8 cellular contexts compared by ENCODE assay signal in the genomic region with DNA sequence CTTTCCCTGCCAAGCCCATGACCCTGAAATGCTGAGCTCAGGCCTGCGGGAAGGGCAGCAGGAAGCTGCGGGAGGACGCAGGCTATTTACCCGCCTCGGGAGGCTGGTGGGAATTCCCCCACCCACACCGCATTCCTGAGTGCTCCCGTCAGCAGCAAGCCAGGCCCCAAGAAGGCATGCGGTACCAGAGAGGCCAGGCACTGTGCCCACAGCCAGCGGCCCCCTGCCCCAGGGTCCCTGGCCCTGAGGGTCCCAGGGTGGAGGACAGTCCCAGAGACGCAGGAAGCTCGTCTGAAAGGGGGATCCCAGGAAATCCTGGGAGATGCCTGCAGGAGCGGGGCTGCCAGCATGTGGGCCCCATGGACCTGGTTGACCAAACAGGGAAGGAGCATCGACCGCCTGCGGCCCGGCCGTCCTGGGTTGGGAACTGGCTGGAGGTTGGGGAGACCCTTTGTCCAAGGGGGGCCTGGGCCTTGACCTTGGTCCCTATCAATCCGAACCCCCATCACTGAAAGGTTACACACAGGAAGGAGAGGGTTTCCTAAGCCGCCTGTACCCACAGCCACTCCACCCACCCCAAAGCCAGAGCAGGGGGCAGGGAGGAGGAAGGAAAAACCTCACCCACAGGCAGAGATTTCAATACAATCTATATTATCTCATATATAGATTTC. TPM values are rescaled to one million over a fixed set of nuclear protein-coding genes. Genes with fewer than 3 reads are reported as not detected.
DNase-seq lines count a peak whose midpoint lies in the region; ATAC-seq and TF ChIP-seq lines count a peak whose summit lies in the region.

No MANE protein-coding gene starts in this region.

- H3K36me3 ChIP-seq in BJ (ENCODE audit: control insufficient read depth, insufficient read depth, low read length), result peaks cover 31% of the 10 kb centered on the region

- ATAC-seq in HG03571 (IDR thresholded peaks at IDR 0.05; ENCODE audit: unreplicated experiment), result no peak

- peak; percentile 78 for DNase-seq in BJ (ENCODE audit: low read depth)
- peak; percentile 57 for DNase-seq in NCI-H460 (ENCODE audit: extremely low read depth, low read depth)
- peak; percentile 96 to 97 for DNase-seq in cardiac fibroblast (ENCODE audit: low read depth in 2 of 2)
- peak; percentile 36 to 45 for DNase-seq in stimulated activated CD4-positive, alpha-beta T cell treated with anti-CD3 and anti-CD28 coated beads, Interleukin-4, amount 100 ng/mL, for 4 hours
- DNase-seq in NK-92 treated with Interleukin-12 subunit alpha and Interleukin-12 subunit beta, amount 100 ng/mL, for 24 hours (lab: John Stamatoyannopoulos, UW), result no peak
- DNase-seq in AML-193 (lab: John Stamatoyannopoulos, UW), result no peak

- H3K27me3 ChIP-seq in BJ (ENCODE audit: control insufficient read depth, insufficient read depth, low read length) (no peaks in the 10 kb centered on the region), layer of hippocampus (ENCODE audit: control insufficient read depth, insufficient read depth, low read length) (no peaks in the 10 kb centered on the region)

- H3K27ac ChIP-seq in layer of hippocampus (ENCODE audit: low read depth, low read length), result peak overlapping the region; percentile 81

- H3K4me3 ChIP-seq in BJ (ENCODE audit: low read depth, low read length) (no peak overlapping the region), cardiac fibroblast (replicated peaks in 1 of 2; ENCODE audit: low read depth in 2 of 2, low read length in 2 of 2) (no peak overlapping the region)

- CTCF ChIA-PET in BJ (lab: Yijun Ruan, JAX), result interaction anchor here (1.3 to 1.6 kb wide), 3 partner anchors 22 to 112 kb away, joined by 3 to 8 read pairs (median 5); no protein-coding TSS in a partner anchor

- TF ChIP-seq CTCF in BJ (IDR thresholded peaks at IDR 0.05; ENCODE audit: insufficient read depth, low read depth, low read length) (no peak), cardiac fibroblast (IDR thresholded peaks at IDR 0.05; ENCODE audit: low read depth, low read length) (no peak)

- POLR2A ChIA-PET in BJ (lab: Charles Lee), result no interaction called here

RNA-seq across cellular contexts. Expression of a gene that starts 17.0 kb away (rescaled TPM):
- 14.1 and 14.8 TPM in 2 replicates for polyA plus RNA-seq in BJ (2011; rRNA removed)
- 5.0 and 5.8 TPM in 2 replicates for polyA minus RNA-seq in BJ (2011; rRNA and poly(A)+ RNA removed)
- 10.7 and 12.4 TPM in 2 replicates for total RNA-seq in NCI-H460 (2014; rRNA removed; shearing (Covaris generic))
- 9.1 and 21.3 TPM in 2 replicates for polyA plus RNA-seq in NCI-H460 (2014; cell fraction: nucleus; rRNA removed)

RNA-seq across cellular contexts. Expression of a gene that starts 37.2 kb away (rescaled TPM):
- polyA plus RNA-seq in BJ (2011; rRNA removed), result 10.1 and 14.9 TPM in 2 replicates
- 19.5 and 23.0 TPM in 2 replicates for polyA minus RNA-seq in BJ (2011; rRNA and poly(A)+ RNA removed)
- 6.8 and 7.5 TPM in 2 replicates for total RNA-seq in NCI-H460 (2014; rRNA removed; shearing (Covaris generic))
- 22.0 and 40.9 TPM in 2 replicates for polyA plus RNA-seq in NCI-H460 (2014; cell fraction: nucleus; rRNA removed)

RNA-seq across cellular contexts. Expression of a gene that starts 54.0 kb away (rescaled TPM):
- 26.5 and 75.5 TPM in 2 replicates for polyA plus RNA-seq in BJ (2011; rRNA removed)
- 35.2 and 48.1 TPM in 2 replicates for polyA minus RNA-seq in BJ (2011; rRNA and poly(A)+ RNA removed)
- 7.9 and 10.0 TPM in 2 replicates for total RNA-seq in NCI-H460 (2014; rRNA removed; shearing (Covaris generic))
- polyA plus RNA-seq in NCI-H460 (2014; cell fraction: nucleus; rRNA removed), result 9.3 and 10.8 TPM in 2 replicates

Comparison
In these comparisons a context has a peak if more than half of its experiments do, and no peak if none do; other contexts are left out.
1. DNase-seq: peak in BJ (single experiment), NCI-H460 (single experiment), cardiac fibroblast (2 of 2) and stimulated activated CD4-positive, alpha-beta T cell treated with anti-CD3 and anti-CD28 coated beads, Interleukin-4, amount 100 ng/mL, for 4 hours (2 of 2); none in NK-92 treated with Interleukin-12 subunit alpha and Interleukin-12 subunit beta, amount 100 ng/mL, for 24 hours (single experiment) and AML-193 (0 of 2).